In the genomic region with DNA sequence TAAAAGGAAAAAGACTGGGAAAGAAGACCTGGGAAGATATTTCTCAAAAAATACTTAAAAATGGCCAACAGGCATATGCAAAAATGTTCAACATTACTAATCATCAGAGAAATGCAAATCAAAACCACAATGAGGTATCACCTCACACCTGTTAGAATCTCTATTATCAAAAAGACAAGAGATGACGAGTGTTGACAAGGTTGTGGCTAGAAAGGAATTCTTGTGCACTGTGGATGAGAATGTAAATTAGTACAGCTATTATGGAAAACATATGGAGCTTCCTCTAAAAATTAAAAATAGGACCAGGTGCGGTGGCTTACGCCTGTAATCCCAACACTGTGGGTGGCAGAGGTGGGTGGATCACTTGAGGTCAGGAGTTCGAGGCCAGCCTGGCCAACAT, we compare ENCODE assay signal across 16 cellular contexts. TPM values are rescaled to one million over a fixed set of nuclear protein-coding genes. Genes with fewer than 3 reads are reported as not detected.
DNase-seq lines count a peak whose midpoint lies in the region; ATAC-seq and TF ChIP-seq lines count a peak whose summit lies in the region.
"Had no signal": no experiment of that assay in that cellular context is flagged by ENCODE, and none has a peak within 500 bp of the region (broad histone marks: within the 10 kb centered on the region; RNA-seq: fewer than 3 reads in every experiment).

No MANE protein-coding gene starts in this region.

- no peak overlapping the region for H3K4me3 Mint-ChIP-seq in CD8-positive, alpha-beta memory T cell
- H3K4me3 Mint-ChIP-seq in HFFc6, result no peak overlapping the region

- H3K27ac ChIP-seq in CD8-positive, alpha-beta memory T cell (ENCODE audit: low read depth, low read length), result no peak overlapping the region
- H3K27ac ChIP-seq: C4-2B, KMS-11, RWPE1 had no signal

- POLR2A ChIA-PET in CD8-positive, alpha-beta memory T cell (lab: Charles Lee), result no interaction called here

- no peak overlapping the region for H3K27ac Mint-ChIP-seq in CD8-positive, alpha-beta memory T cell
- H3K27ac Mint-ChIP-seq in HFFc6, result no peak overlapping the region

- H3K9me3 ChIP-seq in CD8-positive, alpha-beta memory T cell (ENCODE audit: low read length), result no peaks in the 10 kb centered on the region

- H3K36me3 ChIP-seq in CD8-positive, alpha-beta memory T cell (ENCODE audit: insufficient read depth, low read length), result no peaks in the 10 kb centered on the region

- no peaks in the 10 kb centered on the region for H3K27me3 ChIP-seq in CD8-positive, alpha-beta memory T cell (ENCODE audit: insufficient read depth, low read length, poor library complexity, severe bottlenecking)

- H3K36me3 Mint-ChIP-seq in CD8-positive, alpha-beta memory T cell, result no peaks in the 10 kb centered on the region
- no peaks in the 10 kb centered on the region for H3K36me3 Mint-ChIP-seq in HFFc6 (ENCODE audit: low read depth)

- H3K4me3 ChIP-seq in epithelial cell of esophagus (ENCODE audit: low read length), result no peak overlapping the region
- H3K4me3 ChIP-seq in CD8-positive, alpha-beta memory T cell (ENCODE audit: low read length), result no peak overlapping the region

- peak; percentile 27 for DNase-seq in LHCN-M2 (ENCODE audit: low read depth)
- peak; percentile 58 for DNase-seq in epithelial cell of esophagus (ENCODE audit: low read depth)
- no peak for DNase-seq in iPS-NIHi11 (ENCODE audit: low spot score)
- no peak for DNase-seq in CD8-positive, alpha-beta memory T cell
- DNase-seq in islet precursor cell, result no peak
- DNase-seq in HFFc6, result no peak
- DNase-seq: DMS153, NCI-H1092 treated with DMSO at 0.1 percent for 48 hours, NCI-H1694, NCI-H748 treated with DMSO at 0.1 percent for 48 hours had no signal

- TF ChIP-seq CTCF in epithelial cell of esophagus (IDR thresholded peaks at IDR 0.05; ENCODE audit: insufficient read depth, low read depth, low read length, missing control alignments) (no peak), HFFc6 (IDR thresholded peaks at IDR 0.05) (no peak)

- peak; percentile 30 for ATAC-seq in GM18858 (IDR thresholded peaks at IDR 0.05; ENCODE audit: unreplicated experiment)
- peak; percentile 46 for ATAC-seq in HG02885 (IDR thresholded peaks at IDR 0.05; ENCODE audit: poor library complexity, unreplicated experiment)
- ATAC-seq: PC-3 had no signal

- peaks cover 5 to 16% of the 10 kb centered on the region in 2 donors for H3K27me3 Mint-ChIP-seq in CD8-positive, alpha-beta memory T cell
- H3K27me3 Mint-ChIP-seq in HFFc6 (ENCODE audit: insufficient read depth), result peaks cover 5% of the 10 kb centered on the region

- CTCF ChIA-PET in CD8-positive, alpha-beta memory T cell (lab: Charles Lee), result no interaction called here

- no peaks in the 10 kb centered on the region for H3K4me1 Mint-ChIP-seq in CD8-positive, alpha-beta memory T cell
- no peaks in the 10 kb centered on the region; the same call in 1 of the 2 replicates for H3K4me1 Mint-ChIP-seq in HFFc6 (ENCODE audit: low read depth)

- H3K9me3 Mint-ChIP-seq in CD8-positive, alpha-beta memory T cell, result no peaks in the 10 kb centered on the region
- no peaks in the 10 kb centered on the region for H3K9me3 Mint-ChIP-seq in HFFc6

- H3K4me1 ChIP-seq in CD8-positive, alpha-beta memory T cell (ENCODE audit: insufficient read depth, low read length), result no peaks in the 10 kb centered on the region

RNA-seq across cellular contexts. Expression of gene C4orf46, which starts 50.0 kb away (rescaled TPM):
- 33.8 and 42.6 TPM in 2 replicates for total RNA-seq in LHCN-M2 (2014; rRNA removed)
- 9.1 TPM for polyA plus RNA-seq in LHCN-M2 (2012)
- 10 to 100 TPM; 20.0 to 22.0 TPM for total RNA-seq in CD8-positive, alpha-beta memory T cell
- 5.7 TPM for polyA plus RNA-seq in CD8-positive, alpha-beta memory T cell
- 10 to 100 TPM in 5 of 6 experiments, 1 to 10 TPM in 1; 8.0 to 13.8 (median 11.8) TPM for total RNA-seq in HFFc6 (2021; fragmentation: NEBNext Ultra II Directional; extraction: Animal tissue kit (Norgen Biotek cat#: 25700))

RNA-seq across cellular contexts. Expression of gene ETFDH, which starts 50.4 kb away (rescaled TPM):
- 11.0 and 16.2 TPM in 2 replicates for total RNA-seq in LHCN-M2 (2014; rRNA removed)
- polyA plus RNA-seq in LHCN-M2 (2012), result 9.6 TPM
- total RNA-seq in CD8-positive, alpha-beta memory T cell, result 10 to 100 TPM; 21.9 to 22.1 TPM
- polyA plus RNA-seq in CD8-positive, alpha-beta memory T cell, result 4.4 TPM
- 10 to 100 TPM; 18.3 to 23.3 (median 21.8) TPM for total RNA-seq in HFFc6 (2021; fragmentation: NEBNext Ultra II Directional; extraction: Animal tissue kit (Norgen Biotek cat#: 25700))

Comparison
In these comparisons a context has a peak if more than half of its experiments do, and no peak if none do; other contexts are left out.
1. DNase-seq: peak in LHCN-M2 (single experiment) and epithelial cell of esophagus (single experiment); none in iPS-NIHi11 (single experiment), CD8-positive, alpha-beta memory T cell (0 of 5), islet precursor cell (single experiment) and HFFc6 (single experiment).